ENCODE assay signal across 19 cellular contexts in genomic region chr3:173513123-173513522, GRCh38.
DNase-seq lines count a peak whose midpoint lies in the region; ATAC-seq lines count a peak whose summit lies in the region.
"Had no signal": no experiment of that assay in that cellular context is flagged by ENCODE, and none has a peak within 500 bp of the region (broad histone marks: within the 10 kb centered on the region; RNA-seq: fewer than 3 reads in every experiment).

No MANE protein-coding gene starts in this region.

- DNase-seq in caudate nucleus (lab: John Stamatoyannopoulos, UW) (peak in 2 of 61 donors; percentile 45 to 54), midbrain (lab: John Stamatoyannopoulos, UW) (no peak)
- no peak for DNase-seq in activated CD4-positive, alpha-beta memory T cell treated with anti-CD3 and anti-CD28 coated beads for 36 hours
- DNase-seq: activated CD8-positive, alpha-beta memory T cell treated with anti-CD3 and anti-CD28 coated beads, Interleukin-2, amount 50 U/mL, for 4 hours; activated naive CD4-positive, alpha-beta T cell treated with anti-CD3 and anti-CD28 coated beads, Interleukin-2, amount 10 ng/mL, durations not matched to agents 7 days and 5 days; Caco-2; esophagus squamous epithelium; GDM1; heart left ventricle; mesenchymal stem cell; NCI-H1417 treated with DMSO at 0.1 percent for 48 hours; nephron progenitor cell; NK-92 treated with Interleukin-12 subunit alpha and Interleukin-12 subunit beta, amount 100 ng/mL, for 24 hours; SHP77; T-helper 17 cell had no signal

- intact Hi-C loops in activated CD4-positive, alpha-beta memory T cell treated with anti-CD3 and anti-CD28 coated beads for 36 hours (cut with micrococcal nuclease), result no loop called here

- POLR2A ChIA-PET in activated CD4-positive, alpha-beta memory T cell treated with anti-CD3 and anti-CD28 coated beads for 36 hours (lab: Charles Lee), result no interaction called here

- no peak overlapping the region for H3K27ac Mint-ChIP-seq in activated CD4-positive, alpha-beta memory T cell treated with anti-CD3 and anti-CD28 coated beads for 36 hours
- H3K27ac Mint-ChIP-seq: activated naive CD4-positive, alpha-beta T cell treated with anti-CD3 and anti-CD28 coated beads, Interleukin-2, amount 10 ng/mL, durations not matched to agents 7 days and 5 days; nephron progenitor cell; T-helper 17 cell had no signal

- ATAC-seq in GM18520 (IDR thresholded peaks at IDR 0.05; ENCODE audit: unreplicated experiment), result peak; percentile 87
- ATAC-seq in GM21390 (IDR thresholded peaks at IDR 0.05; ENCODE audit: unreplicated experiment), result peak; percentile 70
- peak; percentile 70 for ATAC-seq in HG03280 (IDR thresholded peaks at IDR 0.05; ENCODE audit: unreplicated experiment)
- no peak for ATAC-seq in GM19467 (IDR thresholded peaks at IDR 0.05; ENCODE audit: unreplicated experiment)
- ATAC-seq: heart left ventricle, T-helper 17 cell had no signal

- peaks cover 2% of the 10 kb centered on the region for H3K9me3 Mint-ChIP-seq in activated CD4-positive, alpha-beta memory T cell treated with anti-CD3 and anti-CD28 coated beads for 36 hours
- H3K9me3 Mint-ChIP-seq: activated naive CD4-positive, alpha-beta T cell treated with anti-CD3 and anti-CD28 coated beads, Interleukin-2, amount 10 ng/mL, durations not matched to agents 7 days and 5 days; nephron progenitor cell had no signal

- H3K4me3 Mint-ChIP-seq in activated CD4-positive, alpha-beta memory T cell treated with anti-CD3 and anti-CD28 coated beads for 36 hours, result no peak overlapping the region
- H3K4me3 Mint-ChIP-seq: activated naive CD4-positive, alpha-beta T cell treated with anti-CD3 and anti-CD28 coated beads, Interleukin-2, amount 10 ng/mL, durations not matched to agents 7 days and 5 days; nephron progenitor cell; T-helper 17 cell had no signal

- H3K27me3 Mint-ChIP-seq in activated CD4-positive, alpha-beta memory T cell treated with anti-CD3 and anti-CD28 coated beads for 36 hours, result no peaks in the 10 kb centered on the region
- H3K27me3 Mint-ChIP-seq: activated naive CD4-positive, alpha-beta T cell treated with anti-CD3 and anti-CD28 coated beads, Interleukin-2, amount 10 ng/mL, durations not matched to agents 7 days and 5 days; T-helper 17 cell had no signal

- H3K4me1 Mint-ChIP-seq in activated CD4-positive, alpha-beta memory T cell treated with anti-CD3 and anti-CD28 coated beads for 36 hours (ENCODE audit: low read depth), result no peaks in the 10 kb centered on the region
- H3K4me1 Mint-ChIP-seq: activated naive CD4-positive, alpha-beta T cell treated with anti-CD3 and anti-CD28 coated beads, Interleukin-2, amount 10 ng/mL, durations not matched to agents 7 days and 5 days; nephron progenitor cell; T-helper 17 cell had no signal

- CTCF ChIA-PET in activated CD4-positive, alpha-beta memory T cell treated with anti-CD3 and anti-CD28 coated beads for 36 hours (lab: Charles Lee), result no interaction called here

- H3K36me3 Mint-ChIP-seq in activated CD4-positive, alpha-beta memory T cell treated with anti-CD3 and anti-CD28 coated beads for 36 hours, result no peaks in the 10 kb centered on the region
- H3K36me3 Mint-ChIP-seq: activated naive CD4-positive, alpha-beta T cell treated with anti-CD3 and anti-CD28 coated beads, Interleukin-2, amount 10 ng/mL, durations not matched to agents 7 days and 5 days had no signal

- H3K27ac ChIP-seq in caudate nucleus (ENCODE audit: low read depth, low read length), result peak overlapping the region; percentile 4
- H3K27ac ChIP-seq: esophagus squamous epithelium, heart left ventricle had no signal
